Comparison of ENCODE assay signal across 18 cellular contexts in the genomic region with DNA sequence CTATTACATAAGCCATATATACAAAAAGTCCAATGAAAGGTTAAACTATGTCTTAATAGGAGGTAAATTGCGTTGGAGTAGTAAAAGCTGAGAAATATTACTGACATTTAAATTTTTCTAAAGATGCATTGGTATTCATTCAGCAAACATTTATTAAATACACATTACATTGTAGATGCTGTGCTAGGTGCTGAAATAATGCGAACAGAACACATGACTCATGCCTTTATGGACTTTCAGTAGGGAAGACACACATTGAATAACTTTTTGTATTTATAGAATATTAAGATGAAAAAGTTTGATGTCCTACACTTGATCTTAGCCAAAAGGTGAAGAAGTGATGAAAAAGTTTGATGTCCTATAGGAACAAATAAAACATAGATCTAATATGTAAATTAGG.
A peak's percentile ranks its signal among the peaks of the same experiment; 100 is the strongest.
DNase-seq lines count a peak whose midpoint lies in the region; ATAC-seq and TF ChIP-seq lines count a peak whose summit lies in the region.
"Had no signal": no experiment of that assay in that cellular context is flagged by ENCODE, and none has a peak within 500 bp of the region (broad histone marks: within the 10 kb centered on the region; RNA-seq: fewer than 3 reads in every experiment).

No MANE protein-coding gene starts in this region.

- TF ChIP-seq POLR2A in gastrocnemius medialis (IDR thresholded peaks at IDR 0.05), result no peak

- H3K27me3 ChIP-seq in RWPE2 (ENCODE audit: insufficient read depth, poor library complexity, severe bottlenecking) (no peaks in the 10 kb centered on the region), foreskin keratinocyte (no peaks in the 10 kb centered on the region), gastrocnemius medialis (no peaks in the 10 kb centered on the region)

- no peaks in the 10 kb centered on the region for H3K36me3 ChIP-seq in RWPE2 (ENCODE audit: low read depth)
- H3K36me3 ChIP-seq in gastrocnemius medialis, result no peaks in the 10 kb centered on the region

- H3K9me3 ChIP-seq in RWPE2 (ENCODE audit: severe bottlenecking), result no peaks in the 10 kb centered on the region
- H3K9me3 ChIP-seq in gastrocnemius medialis, result no peaks in the 10 kb centered on the region
- H3K9me3 ChIP-seq: SK-N-SH had no signal

- H3K4me3 ChIP-seq in RWPE2 (ENCODE audit: severe bottlenecking), result no peak overlapping the region
- no peak overlapping the region for H3K4me3 ChIP-seq in choroid plexus epithelial cell (ENCODE audit: low read depth, low read length)
- H3K4me3 ChIP-seq in gastrocnemius medialis, result no peak overlapping the region

- no peak for TF ChIP-seq CTCF in RWPE2 (IDR thresholded peaks at IDR 0.05; ENCODE audit: poor library complexity, severe bottlenecking)
- TF ChIP-seq CTCF in choroid plexus epithelial cell (conservative IDR thresholded peaks at IDR 0.05; ENCODE audit: low read depth, low read length), result no peak
- TF ChIP-seq CTCF in foreskin keratinocyte (conservative IDR thresholded peaks at IDR 0.05), result no peak
- TF ChIP-seq CTCF in gastrocnemius medialis (IDR thresholded peaks at IDR 0.05 in 4 of 5, conservative IDR thresholded peaks at IDR 0.05 in 1 of 5), result no peak

- peak overlapping the region; percentile 94 for H3K27ac ChIP-seq in RWPE2 (ENCODE audit: poor library complexity, severe bottlenecking)
- no peak overlapping the region for H3K27ac ChIP-seq in foreskin keratinocyte
- H3K27ac ChIP-seq in gastrocnemius medialis, result no peak overlapping the region
- H3K27ac ChIP-seq: HL-60 had no signal

- ATAC-seq in RWPE2 (ENCODE audit: low read depth), result peak; percentile 83
- peak; percentile 77 for ATAC-seq in foreskin keratinocyte
- ATAC-seq in HG03460 (IDR thresholded peaks at IDR 0.05; ENCODE audit: unreplicated experiment), result no peak
- ATAC-seq in gastrocnemius medialis, result no peak
- ATAC-seq: Panc1 had no signal

- in situ Hi-C loops in gastrocnemius medialis (cut with MboI; ENCODE audit: low sequenced_read_pairs in 4 of 4), result no loop called here

- intact Hi-C loops in gastrocnemius medialis (cut with DNase I; ENCODE audit: low total_unique reads), result no loop called here

- DNase-seq in EL, result peak; percentile 44
- DNase-seq in RWPE2 (ENCODE audit: low spot score), result no peak
- DNase-seq in choroid plexus epithelial cell (ENCODE audit: low read depth), result peak; percentile 58
- DNase-seq in foreskin keratinocyte, result peak in 1 of 2 donors; percentile 29
- DNase-seq in hypothalamus (lab: John Stamatoyannopoulos, UW), result no peak
- DNase-seq in OCI-M2 (lab: John Stamatoyannopoulos, UW; ENCODE audit: unreplicated experiment), result no peak
- no peak for DNase-seq in gastrocnemius medialis
- DNase-seq: C1 segment of cervical spinal cord, DMS 273 treated with DMSO at 0.1 percent for 48 hours, NCI-H1417, NCI-H2029, NCI-H510A, NCI-H82, Right ventricle myocardium superior, SK-N-SH had no signal

- H3K4me1 ChIP-seq in RWPE2 (ENCODE audit: insufficient read depth, poor library complexity, severe bottlenecking) (peaks cover 33% of the 10 kb centered on the region), foreskin keratinocyte (peaks cover 16% of the 10 kb centered on the region), gastrocnemius medialis (no peaks in the 10 kb centered on the region)

Comparison
In these comparisons a context has a peak if more than half of its experiments do, and no peak if none do; other contexts are left out.
1. DNase-seq: peak in EL (single experiment) and choroid plexus epithelial cell (single experiment); none in RWPE2 (single experiment), hypothalamus (0 of 51), OCI-M2 (single experiment) and gastrocnemius medialis (0 of 2).
2. ATAC-seq: peak in RWPE2 (single experiment) and foreskin keratinocyte (single experiment); none in HG03460 (single experiment) and gastrocnemius medialis (0 of 2).